In genomic region chr19:12796146-12797071, GRCh38 we compare ENCODE assay signal across 9 cellular contexts. TPM values are rescaled to one million over a fixed set of nuclear protein-coding genes. Genes with fewer than 3 reads are reported as not detected.
DNase-seq lines count a peak whose midpoint lies in the region; ATAC-seq and TF ChIP-seq lines count a peak whose summit lies in the region.
"Had no signal": no experiment of that assay in that cellular context is flagged by ENCODE, and none has a peak within 500 bp of the region (broad histone marks: within the 10 kb centered on the region; RNA-seq: fewer than 3 reads in every experiment).

No MANE protein-coding gene starts in this region.

- no peak overlapping the region for H3K14ac ChIP-seq in trophoblast cell (ENCODE audit: low read length)

- H4K8ac ChIP-seq in trophoblast cell (ENCODE audit: low read depth, low read length) = no peak overlapping the region

- no peaks in the 10 kb centered on the region for H3K27me3 ChIP-seq in trophoblast cell (ENCODE audit: insufficient read depth, low read length)

- no peak overlapping the region for H4K91ac ChIP-seq in trophoblast cell (ENCODE audit: low read depth, low read length)

- no peak overlapping the region for H3K4me2 ChIP-seq in trophoblast cell (ENCODE audit: low read length)

- peaks cover 2% of the 10 kb centered on the region for H3K9me3 ChIP-seq in trophoblast cell (ENCODE audit: insufficient read depth, low read depth, low read length)

- H4K12ac ChIP-seq in trophoblast cell (ENCODE audit: low read depth, low read length) = no peak overlapping the region

- no peak overlapping the region for H2BK12ac ChIP-seq in trophoblast cell (ENCODE audit: low read length)

- ATAC-seq in SK-N-SH treated with all-trans-retinoic acid at 6 μM for 48 hours = peak; percentile 29
- no peak for ATAC-seq in activated naive CD8-positive, alpha-beta T cell treated with anti-CD3 and anti-CD28 coated beads, Interleukin-2, amount 10 ng/mL, durations not matched to agents 7 days and 5 days (ENCODE audit: low read depth)
- ATAC-seq in Right ventricle myocardium superior (ENCODE audit: poor library complexity) = peak; percentile 26
- no peak for ATAC-seq in HG03039 (IDR thresholded peaks at IDR 0.05; ENCODE audit: unreplicated experiment)

- peak; percentile 87 for TF ChIP-seq CTCF in NB4 (IDR thresholded peaks at IDR 0.05; ENCODE audit: low read depth, low read length)

- no peak overlapping the region for H3K4ac ChIP-seq in trophoblast cell (ENCODE audit: low read depth, low read length)

- peaks cover 24% of the 10 kb centered on the region for H3K79me2 ChIP-seq in trophoblast cell (ENCODE audit: control insufficient read depth, insufficient read depth, low read length, poor library complexity)

- H3K4me3 ChIP-seq in NB4 (ENCODE audit: low read depth, low read length) = peak overlapping the region; percentile 16
- H3K4me3 ChIP-seq in trophoblast cell (ENCODE audit: low read depth, low read length) = no peak overlapping the region

- peak overlapping the region; percentile 79 for H3K4me3 Mint-ChIP-seq in activated naive CD8-positive, alpha-beta T cell treated with anti-CD3 and anti-CD28 coated beads, Interleukin-2, amount 10 ng/mL, durations not matched to agents 7 days and 5 days

- peaks cover 17 to 19% of the 10 kb centered on the region in 2 experiments for H3K36me3 ChIP-seq in trophoblast cell (ENCODE audit: control insufficient read depth in 1 of 2, insufficient read depth in 2 of 2, low read length in 2 of 2)

- DNase-seq in EH (ENCODE audit: low read depth) = peak; percentile 80
- peak; percentile 86 for DNase-seq in NB4 (ENCODE audit: low read depth)
- DNase-seq in activated naive CD8-positive, alpha-beta T cell treated with anti-CD3 and anti-CD28 coated beads, Interleukin-2, amount 10 ng/mL, durations not matched to agents 7 days and 5 days = peak; percentile 80
- DNase-seq in Right ventricle myocardium superior = peak; percentile 81
- peak; percentile 72 to 95 for DNase-seq in trophoblast cell
- DNase-seq in mesenteric fat pad (ENCODE audit: low spot score) = no peak

- intact Hi-C loops in Right ventricle myocardium superior (cut with DNase I) = no loop called here

- no peak overlapping the region for H3K27ac ChIP-seq in trophoblast cell (ENCODE audit: low read depth, low read length)

- H3K4me1 Mint-ChIP-seq in activated naive CD8-positive, alpha-beta T cell treated with anti-CD3 and anti-CD28 coated beads, Interleukin-2, amount 10 ng/mL, durations not matched to agents 7 days and 5 days = peaks cover 28% of the 10 kb centered on the region

- H3K79me1 ChIP-seq in trophoblast cell (ENCODE audit: low read length) = peaks cover 25% of the 10 kb centered on the region

- peak overlapping the region; percentile 82 for H3K27ac Mint-ChIP-seq in activated naive CD8-positive, alpha-beta T cell treated with anti-CD3 and anti-CD28 coated beads, Interleukin-2, amount 10 ng/mL, durations not matched to agents 7 days and 5 days

- H3K9ac ChIP-seq in trophoblast cell (ENCODE audit: low read length) = no peak overlapping the region

- peaks cover 3 to 6% of the 10 kb centered on the region in 2 experiments for H3K4me1 ChIP-seq in trophoblast cell (ENCODE audit: control insufficient read depth in 1 of 2, insufficient read depth in 2 of 2, low read length in 2 of 2)

- no peak overlapping the region for H3K18ac ChIP-seq in trophoblast cell (ENCODE audit: low read length)

- peaks cover 4% of the 10 kb centered on the region for H3K36me3 Mint-ChIP-seq in activated naive CD8-positive, alpha-beta T cell treated with anti-CD3 and anti-CD28 coated beads, Interleukin-2, amount 10 ng/mL, durations not matched to agents 7 days and 5 days

- no peak overlapping the region for H2BK5ac ChIP-seq in trophoblast cell (ENCODE audit: low read depth, low read length, poor library complexity)

- H2AFZ ChIP-seq in trophoblast cell (ENCODE audit: insufficient read depth, low read length, poor library complexity) = no peak overlapping the region

- no peak overlapping the region for H2BK120ac ChIP-seq in trophoblast cell (ENCODE audit: insufficient read depth, low read length, poor library complexity)

- H3K23ac ChIP-seq in trophoblast cell (ENCODE audit: low read length) = no peak overlapping the region

- no peaks in the 10 kb centered on the region for H3K27me3 Mint-ChIP-seq in activated naive CD8-positive, alpha-beta T cell treated with anti-CD3 and anti-CD28 coated beads, Interleukin-2, amount 10 ng/mL, durations not matched to agents 7 days and 5 days

- POLR2A ChIA-PET in activated naive CD8-positive, alpha-beta T cell treated with anti-CD3 and anti-CD28 coated beads, Interleukin-2, amount 10 ng/mL, durations not matched to agents 7 days and 5 days (lab: Charles Lee) = interaction anchor here (0.6 to 9.6 kb wide), 8 partner anchors 10 to 80 kb away, joined by 3 to 361 read pairs (median 4); partner anchors contain the start of gene RNASEH2A

- no peaks in the 10 kb centered on the region for H3K9me3 Mint-ChIP-seq in activated naive CD8-positive, alpha-beta T cell treated with anti-CD3 and anti-CD28 coated beads, Interleukin-2, amount 10 ng/mL, durations not matched to agents 7 days and 5 days

- WGBS in trophoblast cell (ENCODE audit: extremely low coverage, insufficient coverage, insufficient read length) = no CpG with 5 or more reads among the region's 18 CpGs

- no peak overlapping the region for H2AK5ac ChIP-seq in trophoblast cell (ENCODE audit: low read length)

- TF ChIP-seq POLR2A in NB4 (IDR thresholded peaks at IDR 0.05; ENCODE audit: extremely low read depth, insufficient read length) = no peak

TF ChIP-seq in SK-N-SH treated with all-trans-retinoic acid at 6 μM for 48 hours, 23 proteins besides CTCF, POLR2A, EP300 and RAD21 (continues in another document):
- TF ChIP-seq OSR1 (CRISPR knock-in tag; IDR thresholded peaks at IDR 0.05) = no peak
- TF ChIP-seq ISL1 (CRISPR knock-in tag; IDR thresholded peaks at IDR 0.05) = no peak
- TF ChIP-seq RARB (CRISPR knock-in tag; IDR thresholded peaks at IDR 0.05) = no peak
- no peak for TF ChIP-seq ZNF70 (CRISPR knock-in tag; IDR thresholded peaks at IDR 0.05)
- TF ChIP-seq TCF4 (CRISPR knock-in tag; IDR thresholded peaks at IDR 0.05; ENCODE audit: borderline replicate concordance) = no peak
- TF ChIP-seq, protein P1, sequence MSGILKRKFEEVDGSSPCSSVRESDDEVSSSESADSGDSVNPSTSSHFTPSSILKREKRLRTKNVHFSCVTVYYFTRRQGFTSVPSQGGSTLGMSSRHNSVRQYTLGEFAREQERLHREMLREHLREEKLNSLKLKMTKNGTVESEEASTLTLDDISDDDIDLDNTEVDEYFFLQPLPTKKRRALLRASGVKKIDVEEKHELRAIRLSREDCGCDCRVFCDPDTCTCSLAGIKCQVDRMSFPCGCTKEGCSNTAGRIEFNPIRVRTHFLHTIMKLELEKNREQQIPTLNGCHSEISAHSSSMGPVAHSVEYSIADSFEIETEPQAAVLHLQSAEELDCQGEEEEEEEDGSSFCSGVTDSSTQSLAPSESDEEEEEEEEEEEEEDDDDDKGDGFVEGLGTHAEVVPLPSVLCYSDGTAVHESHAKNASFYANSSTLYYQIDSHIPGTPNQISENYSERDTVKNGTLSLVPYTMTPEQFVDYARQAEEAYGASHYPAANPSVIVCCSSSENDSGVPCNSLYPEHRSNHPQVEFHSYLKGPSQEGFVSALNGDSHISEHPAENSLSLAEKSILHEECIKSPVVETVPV (CRISPR knock-in tag; IDR thresholded peaks at IDR 0.05) = no peak
- TF ChIP-seq TSHZ2 (CRISPR knock-in tag; IDR thresholded peaks at IDR 0.05) = no peak
- no peak for TF ChIP-seq BACH2 (CRISPR knock-in tag; IDR thresholded peaks at IDR 0.05; ENCODE audit: borderline replicate concordance)

RNA-seq across cellular contexts. Expression of gene JUNB, which starts 5.1 kb away (rescaled TPM):
- total RNA-seq in activated naive CD8-positive, alpha-beta T cell treated with anti-CD3 and anti-CD28 coated beads, Interleukin-2, amount 10 ng/mL, durations not matched to agents 7 days and 5 days = 10 to 100 TPM; 82.7 to 84.6 TPM
- total RNA-seq in Right ventricle myocardium superior (23.9 TPM), mesenteric fat pad (800 TPM)
- polyA plus RNA-seq in trophoblast cell (2013) = 81.3 and 87.5 TPM in 2 replicates

RNA-seq across cellular contexts. Expression of gene PRDX2, which starts 5.2 kb away (rescaled TPM):
- 100 to 1,000 TPM; 170 to 181 TPM for total RNA-seq in activated naive CD8-positive, alpha-beta T cell treated with anti-CD3 and anti-CD28 coated beads, Interleukin-2, amount 10 ng/mL, durations not matched to agents 7 days and 5 days
- 684 TPM for total RNA-seq in Right ventricle myocardium superior
- polyA plus RNA-seq in trophoblast cell (2013) = 187 and 189 TPM in 2 replicates
- 238 TPM for total RNA-seq in mesenteric fat pad

RNA-seq across cellular contexts. Expression of gene THSD8, which starts 5.5 kb away (rescaled TPM):
- 10 to 100 TPM in 1 of 2 experiments, 1 to 10 TPM in 1; 5.8 to 10.8 TPM for total RNA-seq in activated naive CD8-positive, alpha-beta T cell treated with anti-CD3 and anti-CD28 coated beads, Interleukin-2, amount 10 ng/mL, durations not matched to agents 7 days and 5 days
- 1.6 TPM for total RNA-seq in Right ventricle myocardium superior
- 19.0 and 19.9 TPM in 2 replicates for polyA plus RNA-seq in trophoblast cell (2013)
- total RNA-seq in mesenteric fat pad = 2.1 TPM
- total RNA-seq: dermis microvascular lymphatic vessel endothelial cell had no signal

RNA-seq across cellular contexts. Expression of gene RNASEH2A, which starts 10.0 kb away (rescaled TPM):
- 10 to 100 TPM; 46.2 to 47.8 TPM for total RNA-seq in activated naive CD8-positive, alpha-beta T cell treated with anti-CD3 and anti-CD28 coated beads, Interleukin-2, amount 10 ng/mL, durations not matched to agents 7 days and 5 days
- total RNA-seq in Right ventricle myocardium superior = 6.3 TPM
- 16.0 and 17.3 TPM in 2 replicates for polyA plus RNA-seq in trophoblast cell (2013)
- 2.7 TPM for total RNA-seq in mesenteric fat pad

RNA-seq across cellular contexts. Expression of gene HOOK2, which starts 21.1 kb away (rescaled TPM):
- total RNA-seq in activated naive CD8-positive, alpha-beta T cell treated with anti-CD3 and anti-CD28 coated beads, Interleukin-2, amount 10 ng/mL, durations not matched to agents 7 days and 5 days = 10 to 100 TPM; 20.0 to 20.3 TPM
- 43.6 TPM for total RNA-seq in Right ventricle myocardium superior
- polyA plus RNA-seq in trophoblast cell (2013) = 28.7 and 30.7 TPM in 2 replicates
- 57.7 TPM for total RNA-seq in mesenteric fat pad

Comparison
In these comparisons a context has a peak if more than half of its experiments do, and no peak if none do; other contexts are left out.
1. ATAC-seq: peak in SK-N-SH treated with all-trans-retinoic acid at 6 μM for 48 hours (single experiment) and Right ventricle myocardium superior (single experiment); none in activated naive CD8-positive, alpha-beta T cell treated with anti-CD3 and anti-CD28 coated beads, Interleukin-2, amount 10 ng/mL, durations not matched to agents 7 days and 5 days (single experiment) and HG03039 (single experiment).